In genomic region chr9:110116543-110116885, GRCh38 we compare ENCODE assay signal across 1 cellular context.
TF ChIP-seq lines count a peak whose summit lies in the region.

No MANE protein-coding gene starts in this region.

TF ChIP-seq in IMR-90, 13 proteins besides CTCF, POLR2A, EP300 and RAD21:
- TF ChIP-seq MAFK (IDR thresholded peaks at IDR 0.05; ENCODE audit: low read depth, low read length) = no peak
- peak; percentile 98 for TF ChIP-seq CEBPB (IDR thresholded peaks at IDR 0.05; ENCODE audit: low read depth, low read length)
- TF ChIP-seq FOS (IDR thresholded peaks at IDR 0.05; ENCODE audit: low read depth, low read length) = peak; percentile 90
- 0 out of 2 replicates have a peak, but pooled peaks have one; percentile 29 for TF ChIP-seq NFE2L2 (IDR thresholded peaks at IDR 0.05; ENCODE audit: low read depth, low read length)
TF ChIP-seq in IMR-90: peak in this region for 3.
